2 cellular contexts compared by ENCODE assay signal in genomic region chr6:37624606-37625574, GRCh38.
TF ChIP-seq lines count a peak whose summit lies in the region.

No MANE protein-coding gene starts in this region.

TF ChIP-seq in A549, 52 proteins besides CTCF, POLR2A, EP300 and RAD21 (continued from another document):
- TF ChIP-seq BCL3 (IDR thresholded peaks at IDR 0.05), result no peak
- no peak for TF ChIP-seq RNF2 (IDR thresholded peaks at IDR 0.05; ENCODE audit: borderline replicate concordance, low read depth)
- no peak for TF ChIP-seq E2F6 (IDR thresholded peaks at IDR 0.05; ENCODE audit: borderline replicate concordance, low read depth)
- no peak for TF ChIP-seq NFE2L2 (conservative IDR thresholded peaks at IDR 0.05; ENCODE audit: low read length)
- TF ChIP-seq POLR2AphosphoS2 (conservative IDR thresholded peaks at IDR 0.05; ENCODE audit: low read length), result no peak
TF ChIP-seq in A549: peak in this region for 0.

TF ChIP-seq in GM23338, 12 proteins besides CTCF, POLR2A, EP300 and RAD21 (continued from another document):
- TF ChIP-seq ZNF462 (CRISPR knock-in tag; IDR thresholded peaks at IDR 0.05) (no peak), JUNB (IDR thresholded peaks at IDR 0.05; ENCODE audit: unreplicated experiment) (no peak), CREB1 (CRISPR knock-in tag; IDR thresholded peaks at IDR 0.05; ENCODE audit: low read depth) (no peak), EZH2phosphoT487 (IDR thresholded peaks at IDR 0.05; ENCODE audit: unreplicated experiment) (no peak), REST (IDR thresholded peaks at IDR 0.05; ENCODE audit: unreplicated experiment) (no peak), ZNF114 (CRISPR knock-in tag; IDR thresholded peaks at IDR 0.05) (no peak)
